In the genomic region with DNA sequence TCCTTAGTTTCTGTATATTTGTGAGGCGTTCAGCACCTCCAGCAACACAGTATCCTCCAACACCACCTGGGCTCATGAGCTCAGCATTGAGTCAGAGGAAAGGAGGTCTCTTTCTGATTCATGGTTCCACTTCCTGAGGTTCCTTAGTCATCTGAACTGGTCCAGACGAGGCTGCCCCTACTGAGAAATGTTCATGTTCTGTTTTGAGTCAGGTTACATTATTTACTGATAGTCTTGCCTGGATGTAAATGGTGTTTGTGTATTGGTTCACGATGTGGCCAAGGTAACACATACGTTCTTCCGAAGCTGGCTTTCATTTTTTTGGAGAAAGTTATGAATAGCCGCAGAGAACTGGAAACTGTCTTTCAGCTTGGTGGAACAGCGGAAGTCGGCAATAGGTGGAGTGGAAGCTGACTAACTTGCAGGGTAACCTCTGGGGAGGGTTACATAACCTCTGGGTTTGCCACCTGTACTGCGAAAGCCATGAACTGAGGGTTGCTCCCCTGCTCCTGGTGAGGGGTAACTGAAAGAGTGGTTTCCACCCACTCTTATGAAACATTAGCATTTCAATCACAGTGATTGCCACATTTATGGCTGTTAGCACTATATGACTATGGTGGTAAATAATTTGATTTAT, we compare ENCODE assay signal across 1 cellular context.
TF ChIP-seq lines count a peak whose summit lies in the region.

No MANE protein-coding gene starts in this region.

TF ChIP-seq in K562, 482 proteins besides CTCF, POLR2A, EP300 and RAD21 (continued from another document):
- TF ChIP-seq, protein P1, sequence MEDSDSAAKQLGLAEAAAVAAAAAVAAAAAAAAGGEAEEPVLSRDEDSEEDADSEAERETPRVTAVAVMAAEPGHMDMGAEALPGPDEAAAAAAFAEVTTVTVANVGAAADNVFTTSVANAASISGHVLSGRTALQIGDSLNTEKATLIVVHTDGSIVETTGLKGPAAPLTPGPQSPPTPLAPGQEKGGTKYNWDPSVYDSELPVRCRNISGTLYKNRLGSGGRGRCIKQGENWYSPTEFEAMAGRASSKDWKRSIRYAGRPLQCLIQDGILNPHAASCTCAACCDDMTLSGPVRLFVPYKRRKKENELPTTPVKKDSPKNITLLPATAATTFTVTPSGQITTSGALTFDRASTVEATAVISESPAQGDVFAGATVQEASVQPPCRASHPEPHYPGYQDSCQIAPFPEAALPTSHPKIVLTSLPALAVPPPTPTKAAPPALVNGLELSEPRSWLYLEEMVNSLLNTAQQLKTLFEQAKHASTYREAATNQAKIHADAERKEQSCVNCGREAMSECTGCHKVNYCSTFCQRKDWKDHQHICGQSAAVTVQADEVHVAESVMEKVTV (CRISPR knock-in tag; IDR thresholded peaks at IDR 0.05) = no peak
- TF ChIP-seq CBFA2T2 (conservative IDR thresholded peaks at IDR 0.05) (0 out of 2 replicates have a peak, but pooled peaks have one; percentile 6), PHB2 (IDR thresholded peaks at IDR 0.05; ENCODE audit: low read depth) (no peak), CREM (IDR thresholded peaks at IDR 0.05; ENCODE audit: low read depth) (0 out of 2 replicates have a peak, but pooled peaks have one; percentile 6), EHMT2 (IDR thresholded peaks at IDR 0.05) (no peak), ZNF41 (CRISPR knock-in tag; conservative IDR thresholded peaks at IDR 0.05) (no peak), SLC30A9 (CRISPR knock-in tag; IDR thresholded peaks at IDR 0.05) (no peak), DNMT1 (IDR thresholded peaks at IDR 0.05) (no peak), SMARCA5 (IDR thresholded peaks at IDR 0.05) (no peak), HNRNPUL1 (IDR thresholded peaks at IDR 0.05; ENCODE audit: low read length) (no peak), PTRF (tag; IDR thresholded peaks at IDR 0.05) (no peak), JUN (IDR thresholded peaks at IDR 0.05; ENCODE audit: borderline replicate concordance, low read depth, low read length) (peak; percentile 73; the same call in 1 of the 2 replicates), JUN (CRISPR knock-in tag; IDR thresholded peaks at IDR 0.05; ENCODE audit: borderline replicate concordance) (no peak), WHSC1 (IDR thresholded peaks at IDR 0.05; ENCODE audit: low read length) (no peak), JUND (IDR thresholded peaks at IDR 0.05; ENCODE audit: borderline replicate concordance, low read depth, low read length) (peak; percentile 50; the same call in 1 of the 2 replicates), JUND (tag; IDR thresholded peaks at IDR 0.05; ENCODE audit: borderline replicate concordance, low read depth, low read length) (no peak), HMGN3 (IDR thresholded peaks at IDR 0.05; ENCODE audit: borderline replicate concordance, extremely low read depth, insufficient read length, low read depth, low read length) (no peak), NFE2 (IDR thresholded peaks at IDR 0.05; ENCODE audit: low read depth) (0 out of 2 replicates have a peak, but pooled peaks have one; percentile 9)
- TF ChIP-seq, protein P2, sequence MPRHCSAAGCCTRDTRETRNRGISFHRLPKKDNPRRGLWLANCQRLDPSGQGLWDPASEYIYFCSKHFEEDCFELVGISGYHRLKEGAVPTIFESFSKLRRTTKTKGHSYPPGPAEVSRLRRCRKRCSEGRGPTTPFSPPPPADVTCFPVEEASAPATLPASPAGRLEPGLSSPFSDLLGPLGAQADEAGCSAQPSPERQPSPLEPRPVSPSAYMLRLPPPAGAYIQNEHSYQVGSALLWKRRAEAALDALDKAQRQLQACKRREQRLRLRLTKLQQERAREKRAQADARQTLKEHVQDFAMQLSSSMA (CRISPR knock-in tag; IDR thresholded peaks at IDR 0.05) = no peak
- TF ChIP-seq, protein P3, sequence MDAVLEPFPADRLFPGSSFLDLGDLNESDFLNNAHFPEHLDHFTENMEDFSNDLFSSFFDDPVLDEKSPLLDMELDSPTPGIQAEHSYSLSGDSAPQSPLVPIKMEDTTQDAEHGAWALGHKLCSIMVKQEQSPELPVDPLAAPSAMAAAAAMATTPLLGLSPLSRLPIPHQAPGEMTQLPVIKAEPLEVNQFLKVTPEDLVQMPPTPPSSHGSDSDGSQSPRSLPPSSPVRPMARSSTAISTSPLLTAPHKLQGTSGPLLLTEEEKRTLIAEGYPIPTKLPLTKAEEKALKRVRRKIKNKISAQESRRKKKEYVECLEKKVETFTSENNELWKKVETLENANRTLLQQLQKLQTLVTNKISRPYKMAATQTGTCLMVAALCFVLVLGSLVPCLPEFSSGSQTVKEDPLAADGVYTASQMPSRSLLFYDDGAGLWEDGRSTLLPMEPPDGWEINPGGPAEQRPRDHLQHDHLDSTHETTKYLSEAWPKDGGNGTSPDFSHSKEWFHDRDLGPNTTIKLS (IDR thresholded peaks at IDR 0.05; ENCODE audit: borderline replicate concordance, low read depth) = no peak
- TF ChIP-seq, protein P4, sequence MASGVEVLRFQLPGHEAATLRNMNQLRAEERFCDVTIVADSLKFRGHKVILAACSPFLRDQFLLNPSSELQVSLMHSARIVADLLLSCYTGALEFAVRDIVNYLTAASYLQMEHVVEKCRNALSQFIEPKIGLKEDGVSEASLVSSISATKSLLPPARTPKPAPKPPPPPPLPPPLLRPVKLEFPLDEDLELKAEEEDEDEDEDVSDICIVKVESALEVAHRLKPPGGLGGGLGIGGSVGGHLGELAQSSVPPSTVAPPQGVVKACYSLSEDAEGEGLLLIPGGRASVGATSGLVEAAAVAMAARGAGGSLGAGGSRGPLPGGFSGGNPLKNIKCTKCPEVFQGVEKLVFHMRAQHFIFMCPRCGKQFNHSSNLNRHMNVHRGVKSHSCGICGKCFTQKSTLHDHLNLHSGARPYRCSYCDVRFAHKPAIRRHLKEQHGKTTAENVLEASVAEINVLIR (CRISPR knock-in tag; IDR thresholded peaks at IDR 0.05) = no peak
- TF ChIP-seq, protein P5, sequence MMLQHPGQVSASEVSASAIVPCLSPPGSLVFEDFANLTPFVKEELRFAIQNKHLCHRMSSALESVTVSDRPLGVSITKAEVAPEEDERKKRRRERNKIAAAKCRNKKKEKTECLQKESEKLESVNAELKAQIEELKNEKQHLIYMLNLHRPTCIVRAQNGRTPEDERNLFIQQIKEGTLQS (IDR thresholded peaks at IDR 0.05) = peak; percentile 75
- TF ChIP-seq, protein P5 (CRISPR knock-in tag; conservative IDR thresholded peaks at IDR 0.05) = no peak
- TF ChIP-seq, protein P6, sequence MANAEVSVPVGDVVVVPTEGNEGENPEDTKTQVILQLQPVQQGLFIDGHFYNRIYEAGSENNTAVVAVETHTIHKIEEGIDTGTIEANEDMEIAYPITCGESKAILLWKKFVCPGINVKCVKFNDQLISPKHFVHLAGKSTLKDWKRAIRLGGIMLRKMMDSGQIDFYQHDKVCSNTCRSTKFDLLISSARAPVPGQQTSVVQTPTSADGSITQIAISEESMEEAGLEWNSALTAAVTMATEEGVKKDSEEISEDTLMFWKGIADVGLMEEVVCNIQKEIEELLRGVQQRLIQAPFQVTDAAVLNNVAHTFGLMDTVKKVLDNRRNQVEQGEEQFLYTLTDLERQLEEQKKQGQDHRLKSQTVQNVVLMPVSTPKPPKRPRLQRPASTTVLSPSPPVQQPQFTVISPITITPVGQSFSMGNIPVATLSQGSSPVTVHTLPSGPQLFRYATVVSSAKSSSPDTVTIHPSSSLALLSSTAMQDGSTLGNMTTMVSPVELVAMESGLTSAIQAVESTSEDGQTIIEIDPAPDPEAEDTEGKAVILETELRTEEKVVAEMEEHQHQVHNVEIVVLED (CRISPR knock-in tag; IDR thresholded peaks at IDR 0.05) = no peak
TF ChIP-seq in K562: peak in this region for 7.
